ENCODE assay signal across 10 cellular contexts in genomic region chr18:23972416-23972815, GRCh38. TPM values are rescaled to one million over a fixed set of nuclear protein-coding genes. Genes with fewer than 3 reads are reported as not detected.
A peak's percentile ranks its signal among the peaks of the same experiment; 100 is the strongest.
DNase-seq lines count a peak whose midpoint lies in the region; ATAC-seq lines count a peak whose summit lies in the region.
"Had no signal": no experiment of that assay in that cellular context is flagged by ENCODE, and none has a peak within 500 bp of the region (broad histone marks: within the 10 kb centered on the region; RNA-seq: fewer than 3 reads in every experiment).

No MANE protein-coding gene starts in this region.

- H3K27me3 Mint-ChIP-seq in activated CD8-positive, alpha-beta memory T cell treated with anti-CD3 and anti-CD28 coated beads, Interleukin-2, amount 10 ng/mL, durations not matched to agents 7 days and 5 days: peaks cover 15% of the 10 kb centered on the region
- peaks cover 12% of the 10 kb centered on the region for H3K27me3 Mint-ChIP-seq in activated CD4-positive, alpha-beta T cell treated with anti-CD3 and anti-CD28 coated beads, Interleukin-2, amount 10 ng/mL, durations not matched to agents 7 days and 5 days
- H3K27me3 Mint-ChIP-seq in naive thymus-derived CD8-positive, alpha-beta T cell: no peaks in the 10 kb centered on the region

- H3K27ac Mint-ChIP-seq in activated CD8-positive, alpha-beta memory T cell treated with anti-CD3 and anti-CD28 coated beads, Interleukin-2, amount 10 ng/mL, durations not matched to agents 7 days and 5 days: no peak overlapping the region
- H3K27ac Mint-ChIP-seq in activated CD4-positive, alpha-beta T cell treated with anti-CD3 and anti-CD28 coated beads, Interleukin-2, amount 10 ng/mL, durations not matched to agents 7 days and 5 days: peak overlapping the region; percentile 14
- H3K27ac Mint-ChIP-seq in naive thymus-derived CD8-positive, alpha-beta T cell: peak overlapping the region in 8 of 10 donors; percentile 10 to 85 (median 78)

- H3K4me1 Mint-ChIP-seq in activated CD8-positive, alpha-beta memory T cell treated with anti-CD3 and anti-CD28 coated beads, Interleukin-2, amount 10 ng/mL, durations not matched to agents 7 days and 5 days: peaks cover 43% of the 10 kb centered on the region
- H3K4me1 Mint-ChIP-seq in activated CD4-positive, alpha-beta T cell treated with anti-CD3 and anti-CD28 coated beads, Interleukin-2, amount 10 ng/mL, durations not matched to agents 7 days and 5 days: peaks cover 38% of the 10 kb centered on the region
- H3K4me1 Mint-ChIP-seq in naive thymus-derived CD8-positive, alpha-beta T cell: peaks cover 24 to 63% (median 54%) of the 10 kb centered on the region in 4 donors

- POLR2A ChIA-PET in activated CD4-positive, alpha-beta T cell treated with anti-CD3 and anti-CD28 coated beads, Interleukin-2, amount 10 ng/mL, durations not matched to agents 7 days and 5 days (lab: Charles Lee): no interaction called here
- POLR2A ChIA-PET in naive thymus-derived CD8-positive, alpha-beta T cell (lab: Charles Lee): interaction anchor here (0.9 to 1.1 kb wide), 2 partner anchors 36 to 43 kb away, joined by 4 read pairs; partner anchors contain the start of gene TTC39C

- peak; percentile 89 for ATAC-seq in activated CD8-positive, alpha-beta memory T cell treated with anti-CD3 and anti-CD28 coated beads, Interleukin-2, amount 10 ng/mL, durations not matched to agents 7 days and 5 days
- peak; percentile 78 for ATAC-seq in HG02852 (IDR thresholded peaks at IDR 0.05; ENCODE audit: unreplicated experiment)
- ATAC-seq in naive thymus-derived CD8-positive, alpha-beta T cell: no peak
- ATAC-seq: sciatic nerve had no signal

- peaks cover 6% of the 10 kb centered on the region for H3K9me3 Mint-ChIP-seq in activated CD8-positive, alpha-beta memory T cell treated with anti-CD3 and anti-CD28 coated beads, Interleukin-2, amount 10 ng/mL, durations not matched to agents 7 days and 5 days (ENCODE audit: low read depth)
- peaks cover 13% of the 10 kb centered on the region for H3K9me3 Mint-ChIP-seq in activated CD4-positive, alpha-beta T cell treated with anti-CD3 and anti-CD28 coated beads, Interleukin-2, amount 10 ng/mL, durations not matched to agents 7 days and 5 days
- peaks cover 0 to 12% (median 5%) of the 10 kb centered on the region in 9 donors for H3K9me3 Mint-ChIP-seq in naive thymus-derived CD8-positive, alpha-beta T cell

- CTCF ChIA-PET in activated CD8-positive, alpha-beta memory T cell treated with anti-CD3 and anti-CD28 coated beads, Interleukin-2, amount 10 ng/mL, durations not matched to agents 7 days and 5 days (lab: Charles Lee): no interaction called here
- CTCF ChIA-PET in activated CD4-positive, alpha-beta T cell treated with anti-CD3 and anti-CD28 coated beads, Interleukin-2, amount 10 ng/mL, durations not matched to agents 7 days and 5 days (lab: Charles Lee): interaction anchor here (1.2 kb wide), 1 partner anchor 11 kb away, joined by 3 read pairs; no protein-coding TSS in a partner anchor

- peaks cover 24% of the 10 kb centered on the region for H3K36me3 Mint-ChIP-seq in activated CD8-positive, alpha-beta memory T cell treated with anti-CD3 and anti-CD28 coated beads, Interleukin-2, amount 10 ng/mL, durations not matched to agents 7 days and 5 days
- H3K36me3 Mint-ChIP-seq in activated CD4-positive, alpha-beta T cell treated with anti-CD3 and anti-CD28 coated beads, Interleukin-2, amount 10 ng/mL, durations not matched to agents 7 days and 5 days (ENCODE audit: low read depth): peaks cover 27% of the 10 kb centered on the region
- peaks cover 0 to 10% (median 4%) of the 10 kb centered on the region in 3 donors for H3K36me3 Mint-ChIP-seq in naive thymus-derived CD8-positive, alpha-beta T cell

- no peak overlapping the region for H3K4me3 Mint-ChIP-seq in activated CD8-positive, alpha-beta memory T cell treated with anti-CD3 and anti-CD28 coated beads, Interleukin-2, amount 10 ng/mL, durations not matched to agents 7 days and 5 days
- no peak overlapping the region for H3K4me3 Mint-ChIP-seq in activated CD4-positive, alpha-beta T cell treated with anti-CD3 and anti-CD28 coated beads, Interleukin-2, amount 10 ng/mL, durations not matched to agents 7 days and 5 days
- H3K4me3 Mint-ChIP-seq in naive thymus-derived CD8-positive, alpha-beta T cell: peak overlapping the region in 3 of 10 donors; percentile 4 to 44 (median 26)

- DNase-seq in activated CD8-positive, alpha-beta memory T cell treated with anti-CD3 and anti-CD28 coated beads, Interleukin-2, amount 10 ng/mL, durations not matched to agents 7 days and 5 days: peak; percentile 56
- no peak for DNase-seq in activated CD8-positive, alpha-beta memory T cell treated with anti-CD3 and anti-CD28 coated beads, Interleukin-2, amount 50 U/mL, for 4 hours
- DNase-seq in activated CD4-positive, alpha-beta T cell treated with anti-CD3 and anti-CD28 coated beads, Interleukin-2, amount 10 ng/mL, durations not matched to agents 7 days and 5 days: no peak
- no peak for DNase-seq in naive thymus-derived CD8-positive, alpha-beta T cell
- DNase-seq in NCI-H187 treated with DMSO at 0.1 percent for 48 hours (lab: John Stamatoyannopoulos, UW) (no peak), NCI-H524 (lab: John Stamatoyannopoulos, UW) (no peak), KG1 (lab: John Stamatoyannopoulos, UW) (no peak)
- DNase-seq: KBM-7 had no signal

RNA-seq across cellular contexts. Expression of gene TTC39C, which starts 42.1 kb away (rescaled TPM):
- total RNA-seq in activated CD8-positive, alpha-beta memory T cell treated with anti-CD3 and anti-CD28 coated beads, Interleukin-2, amount 10 ng/mL, durations not matched to agents 7 days and 5 days: 10 to 100 TPM; 59.0 to 69.7 TPM
- total RNA-seq in activated CD4-positive, alpha-beta T cell treated with anti-CD3 and anti-CD28 coated beads, Interleukin-2, amount 10 ng/mL, durations not matched to agents 7 days and 5 days: 10 to 100 TPM; 93.0 to 93.5 TPM
- total RNA-seq in naive thymus-derived CD8-positive, alpha-beta T cell: 10 to 100 TPM; 80.2 to 83.3 TPM
- 10 to 100 TPM; 36.5 to 60.6 (median 39.3) TPM for polyA plus RNA-seq in naive thymus-derived CD8-positive, alpha-beta T cell

Comparison
In these comparisons a context has a peak if more than half of its experiments do, and no peak if none do; other contexts are left out.
1. ATAC-seq: peak in activated CD8-positive, alpha-beta memory T cell treated with anti-CD3 and anti-CD28 coated beads, Interleukin-2, amount 10 ng/mL, durations not matched to agents 7 days and 5 days (single experiment) and HG02852 (single experiment); none in naive thymus-derived CD8-positive, alpha-beta T cell (0 of 2).